ENCODE assay signal across 25 cellular contexts in genomic region chr9:22650145-22650544, GRCh38.
"Had no signal": no experiment of that assay in that cellular context is flagged by ENCODE, and none has a peak within 500 bp of the region (broad histone marks: within the 10 kb centered on the region; RNA-seq: fewer than 3 reads in every experiment).

No MANE protein-coding gene starts in this region.

- H3K36me3 Mint-ChIP-seq: mesothelial cell of epicardium; naive B cell; natural killer cell treated with Interleukin-12 subunit alpha and Interleukin-12 subunit beta and Interleukin-15 and Interleukin-18, amount 100 ng/mL, for 72 hours; stimulated activated memory B cell treated with anti-CD40 and anti-IgM and Interleukin-4, amounts not matched to agents 10 μg/mL and 1 μg/mL and 100 μg/mL, for 72 hours had no signal

- H3K9me3 Mint-ChIP-seq: mesothelial cell of epicardium; neural crest cell; stimulated activated memory B cell treated with anti-CD40 and anti-IgM and Interleukin-4, amounts not matched to agents 10 μg/mL and 1 μg/mL and 100 μg/mL, for 72 hours had no signal

- H3K27ac Mint-ChIP-seq: mesothelial cell of epicardium; naive B cell; natural killer cell treated with Interleukin-12 subunit alpha and Interleukin-12 subunit beta and Interleukin-15 and Interleukin-18, amount 100 ng/mL, for 72 hours; stimulated activated memory B cell treated with anti-CD40 and anti-IgM and Interleukin-4, amounts not matched to agents 10 μg/mL and 1 μg/mL and 100 μg/mL, for 72 hours had no signal

- H3K27me3 ChIP-seq: colonic mucosa, esophagus squamous epithelium, gastroesophageal sphincter, heart left ventricle, hepatocyte, left lung, neutrophil, pancreas, right lobe of liver, thyroid gland had no signal

- H3K4me1 ChIP-seq: colonic mucosa, heart left ventricle, left lung, pancreas, right lobe of liver, thyroid gland had no signal

- H3K4me1 Mint-ChIP-seq: central memory CD8-positive, alpha-beta T cell; mesothelial cell of epicardium; naive B cell; neural crest cell; stimulated activated memory B cell treated with anti-CD40 and anti-IgM and Interleukin-4, amounts not matched to agents 10 μg/mL and 1 μg/mL and 100 μg/mL, for 72 hours had no signal

- H3K36me3 ChIP-seq: colonic mucosa, esophagus squamous epithelium, gastroesophageal sphincter, heart left ventricle, left lung, neutrophil, pancreas, right lobe of liver, thyroid gland had no signal

- H3K9me3 ChIP-seq: colonic mucosa, esophagus squamous epithelium, gastroesophageal sphincter, heart left ventricle, left lung, mucosa of descending colon, neutrophil, pancreas, right lobe of liver, thyroid gland had no signal

- H3K79me2 ChIP-seq: hepatocyte had no signal

- H3K4me2 ChIP-seq: hepatocyte had no signal

- H3K4me3 ChIP-seq: colonic mucosa, esophagus squamous epithelium, gastroesophageal sphincter, heart left ventricle, hepatocyte, left lung, mucosa of descending colon, pancreas, right lobe of liver, thyroid gland had no signal

- H3K4me3 Mint-ChIP-seq: central memory CD8-positive, alpha-beta T cell; mesothelial cell of epicardium; naive B cell; natural killer cell treated with Interleukin-12 subunit alpha and Interleukin-12 subunit beta and Interleukin-15 and Interleukin-18, amount 100 ng/mL, for 72 hours; neural crest cell; stimulated activated memory B cell treated with anti-CD40 and anti-IgM and Interleukin-4, amounts not matched to agents 10 μg/mL and 1 μg/mL and 100 μg/mL, for 72 hours had no signal

- H3K27me3 Mint-ChIP-seq: central memory CD8-positive, alpha-beta T cell; naive B cell; natural killer cell treated with Interleukin-12 subunit alpha and Interleukin-12 subunit beta and Interleukin-15 and Interleukin-18, amount 100 ng/mL, for 72 hours; stimulated activated memory B cell treated with anti-CD40 and anti-IgM and Interleukin-4, amounts not matched to agents 10 μg/mL and 1 μg/mL and 100 μg/mL, for 72 hours had no signal

- DNase-seq: colonic mucosa; dermis blood vessel endothelial cell; effector memory CD4-positive, alpha-beta T cell; erythroblast; esophagus squamous epithelium; heart left ventricle; kidney; left lung; mucosa of descending colon; naive B cell; pancreas; right lobe of liver; stimulated activated CD4-positive, alpha-beta T cell treated with anti-CD3 and anti-CD28 coated beads, Interleukin-2, amount 100 ng/mL, for 24 hours; stimulated activated CD4-positive, alpha-beta T cell treated with anti-CD3 and anti-CD28 coated beads, Interleukin-4, amount 100 ng/mL, for 4 hours; stimulated activated naive CD8-positive, alpha-beta T cell treated with anti-CD3 and anti-CD28 coated beads, Interleukin-15, Interleukin-2, amounts not matched to agents 100 U/mL and 50 U/mL, for 24 hours; thyroid gland; trophoblast cell had no signal

- H3K27ac ChIP-seq: colonic mucosa, hepatocyte, neutrophil, pancreas, right lobe of liver, thyroid gland had no signal

- ATAC-seq: heart left ventricle; mucosa of descending colon; natural killer cell treated with Interleukin-12 subunit alpha and Interleukin-12 subunit beta and Interleukin-15 and Interleukin-18, amount 100 ng/mL, for 72 hours; pancreas; right lobe of liver; stimulated activated memory B cell treated with anti-CD40 and anti-IgM and Interleukin-4, amounts not matched to agents 10 μg/mL and 1 μg/mL and 100 μg/mL, for 72 hours; stimulated activated naive CD8-positive, alpha-beta T cell treated with anti-CD3 and anti-CD28 coated beads, Interleukin-15, Interleukin-2, amounts not matched to agents 100 U/mL and 50 U/mL, for 24 hours had no signal
